1 cellular context compared by ENCODE assay signal in the genomic region with DNA sequence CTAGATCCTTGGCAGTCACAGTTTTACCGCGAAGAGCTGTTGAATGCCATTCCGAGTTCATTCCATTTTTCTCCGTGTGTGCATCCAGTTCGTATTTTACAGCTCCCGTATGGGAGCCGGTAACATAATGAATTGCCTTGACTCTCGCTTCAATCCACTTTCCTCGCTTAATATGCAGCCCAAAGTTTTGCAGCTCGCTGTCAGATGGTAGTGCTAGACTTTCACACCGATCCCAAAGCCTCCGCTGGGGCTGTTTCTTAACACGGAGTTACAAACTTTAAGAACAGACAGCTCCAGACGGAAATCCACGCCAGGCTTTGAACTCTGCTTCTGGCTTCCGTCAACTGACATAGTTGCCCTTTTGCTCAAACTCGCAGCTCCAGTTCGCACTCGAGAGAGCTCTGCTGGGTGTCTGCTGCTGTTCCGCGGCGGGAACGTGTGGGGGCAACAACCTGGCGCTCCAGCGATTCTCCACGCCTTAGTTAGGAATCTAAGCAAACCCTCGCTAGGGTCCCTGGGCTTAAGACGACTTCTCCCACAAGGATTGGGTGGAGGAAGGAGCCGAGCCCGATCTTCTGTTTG.
TF ChIP-seq lines count a peak whose summit lies in the region.

No MANE protein-coding gene starts in this region.

TF ChIP-seq in HepG2, 621 proteins besides CTCF, POLR2A, EP300 and RAD21 (continued from another document and continues in another):
- TF ChIP-seq, protein P1, sequence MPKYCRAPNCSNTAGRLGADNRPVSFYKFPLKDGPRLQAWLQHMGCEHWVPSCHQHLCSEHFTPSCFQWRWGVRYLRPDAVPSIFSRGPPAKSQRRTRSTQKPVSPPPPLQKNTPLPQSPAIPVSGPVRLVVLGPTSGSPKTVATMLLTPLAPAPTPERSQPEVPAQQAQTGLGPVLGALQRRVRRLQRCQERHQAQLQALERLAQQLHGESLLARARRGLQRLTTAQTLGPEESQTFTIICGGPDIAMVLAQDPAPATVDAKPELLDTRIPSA (CRISPR knock-in tag; IDR thresholded peaks at IDR 0.05; ENCODE audit: borderline replicate concordance), result no peak
- TF ChIP-seq, protein P2, sequence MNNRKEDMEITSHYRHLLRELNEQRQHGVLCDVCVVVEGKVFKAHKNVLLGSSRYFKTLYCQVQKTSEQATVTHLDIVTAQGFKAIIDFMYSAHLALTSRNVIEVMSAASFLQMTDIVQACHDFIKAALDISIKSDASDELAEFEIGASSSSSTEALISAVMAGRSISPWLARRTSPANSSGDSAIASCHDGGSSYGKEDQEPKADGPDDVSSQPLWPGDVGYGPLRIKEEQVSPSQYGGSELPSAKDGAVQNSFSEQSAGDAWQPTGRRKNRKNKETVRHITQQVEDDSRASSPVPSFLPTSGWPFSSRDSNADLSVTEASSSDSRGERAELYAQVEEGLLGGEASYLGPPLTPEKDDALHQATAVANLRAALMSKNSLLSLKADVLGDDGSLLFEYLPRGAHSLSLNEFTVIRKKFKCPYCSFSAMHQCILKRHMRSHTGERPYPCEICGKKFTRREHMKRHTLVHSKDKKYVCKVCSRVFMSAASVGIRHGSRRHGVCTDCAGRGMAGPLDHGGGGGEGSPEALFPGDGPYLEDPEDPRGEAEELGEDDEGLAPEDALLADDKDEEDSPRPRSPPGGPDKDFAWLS (CRISPR knock-in tag; IDR thresholded peaks at IDR 0.05; ENCODE audit: borderline replicate concordance), result no peak
- TF ChIP-seq ZHX1 (CRISPR knock-in tag; IDR thresholded peaks at IDR 0.05; ENCODE audit: low read depth), result no peak
- TF ChIP-seq NFIB (CRISPR knock-in tag; IDR thresholded peaks at IDR 0.05; ENCODE audit: borderline replicate concordance), result no peak
- TF ChIP-seq, protein P3, sequence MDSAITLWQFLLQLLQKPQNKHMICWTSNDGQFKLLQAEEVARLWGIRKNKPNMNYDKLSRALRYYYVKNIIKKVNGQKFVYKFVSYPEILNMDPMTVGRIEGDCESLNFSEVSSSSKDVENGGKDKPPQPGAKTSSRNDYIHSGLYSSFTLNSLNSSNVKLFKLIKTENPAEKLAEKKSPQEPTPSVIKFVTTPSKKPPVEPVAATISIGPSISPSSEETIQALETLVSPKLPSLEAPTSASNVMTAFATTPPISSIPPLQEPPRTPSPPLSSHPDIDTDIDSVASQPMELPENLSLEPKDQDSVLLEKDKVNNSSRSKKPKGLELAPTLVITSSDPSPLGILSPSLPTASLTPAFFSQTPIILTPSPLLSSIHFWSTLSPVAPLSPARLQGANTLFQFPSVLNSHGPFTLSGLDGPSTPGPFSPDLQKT (CRISPR knock-in tag; IDR thresholded peaks at IDR 0.05; ENCODE audit: borderline replicate concordance), result no peak
- 0 out of 2 replicates have a peak, but pooled peaks have one; percentile 2 for TF ChIP-seq ZNF264 (CRISPR knock-in tag; IDR thresholded peaks at IDR 0.05)
- TF ChIP-seq ZGPAT (CRISPR knock-in tag; IDR thresholded peaks at IDR 0.05), result peak; percentile 12; the same call in 1 of the 2 replicates
- no peak for TF ChIP-seq PHF5A (CRISPR knock-in tag; IDR thresholded peaks at IDR 0.05; ENCODE audit: low read depth, unreplicated experiment)
- TF ChIP-seq ZUFSP (CRISPR knock-in tag; IDR thresholded peaks at IDR 0.05; ENCODE audit: borderline replicate concordance), result no peak
- no peak for TF ChIP-seq NFATC3 (CRISPR knock-in tag; IDR thresholded peaks at IDR 0.05)
- TF ChIP-seq, protein P4, sequence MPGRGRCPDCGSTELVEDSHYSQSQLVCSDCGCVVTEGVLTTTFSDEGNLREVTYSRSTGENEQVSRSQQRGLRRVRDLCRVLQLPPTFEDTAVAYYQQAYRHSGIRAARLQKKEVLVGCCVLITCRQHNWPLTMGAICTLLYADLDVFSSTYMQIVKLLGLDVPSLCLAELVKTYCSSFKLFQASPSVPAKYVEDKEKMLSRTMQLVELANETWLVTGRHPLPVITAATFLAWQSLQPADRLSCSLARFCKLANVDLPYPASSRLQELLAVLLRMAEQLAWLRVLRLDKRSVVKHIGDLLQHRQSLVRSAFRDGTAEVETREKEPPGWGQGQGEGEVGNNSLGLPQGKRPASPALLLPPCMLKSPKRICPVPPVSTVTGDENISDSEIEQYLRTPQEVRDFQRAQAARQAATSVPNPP (CRISPR knock-in tag; IDR thresholded peaks at IDR 0.05), result no peak
- no peak for TF ChIP-seq SAFB2 (CRISPR knock-in tag; IDR thresholded peaks at IDR 0.05; ENCODE audit: borderline replicate concordance, low read depth)
- no peak; the same call in 1 of the 2 replicates for TF ChIP-seq ZBTB43 (CRISPR knock-in tag; conservative IDR thresholded peaks at IDR 0.05)
- no peak for TF ChIP-seq ZC3H4 (CRISPR knock-in tag; IDR thresholded peaks at IDR 0.05; ENCODE audit: borderline replicate concordance)
- 0 out of 2 replicates have a peak, but pooled peaks have one; percentile 25 for TF ChIP-seq ZNF276 (CRISPR knock-in tag; IDR thresholded peaks at IDR 0.05; ENCODE audit: low read depth)
- no peak for TF ChIP-seq HMG20A (CRISPR knock-in tag; IDR thresholded peaks at IDR 0.05; ENCODE audit: borderline replicate concordance)
- TF ChIP-seq TCF7 (IDR thresholded peaks at IDR 0.05; ENCODE audit: low read depth), result no peak
- TF ChIP-seq CBFB (CRISPR knock-in tag; IDR thresholded peaks at IDR 0.05), result no peak
- TF ChIP-seq ZNF451 (CRISPR knock-in tag; IDR thresholded peaks at IDR 0.05), result no peak
- no peak for TF ChIP-seq ZNF576 (CRISPR knock-in tag; IDR thresholded peaks at IDR 0.05)
- no peak for TF ChIP-seq E2F1 (CRISPR knock-in tag; IDR thresholded peaks at IDR 0.05)
- no peak for TF ChIP-seq HCFC1 (IDR thresholded peaks at IDR 0.05; ENCODE audit: low read depth, low read length)
- 0 out of 2 replicates have a peak, but pooled peaks have one; percentile 44 for TF ChIP-seq ZNF703 (CRISPR knock-in tag; IDR thresholded peaks at IDR 0.05; ENCODE audit: borderline replicate concordance)
- no peak for TF ChIP-seq ZNF550 (CRISPR knock-in tag; IDR thresholded peaks at IDR 0.05; ENCODE audit: borderline replicate concordance)
- TF ChIP-seq, protein P5, sequence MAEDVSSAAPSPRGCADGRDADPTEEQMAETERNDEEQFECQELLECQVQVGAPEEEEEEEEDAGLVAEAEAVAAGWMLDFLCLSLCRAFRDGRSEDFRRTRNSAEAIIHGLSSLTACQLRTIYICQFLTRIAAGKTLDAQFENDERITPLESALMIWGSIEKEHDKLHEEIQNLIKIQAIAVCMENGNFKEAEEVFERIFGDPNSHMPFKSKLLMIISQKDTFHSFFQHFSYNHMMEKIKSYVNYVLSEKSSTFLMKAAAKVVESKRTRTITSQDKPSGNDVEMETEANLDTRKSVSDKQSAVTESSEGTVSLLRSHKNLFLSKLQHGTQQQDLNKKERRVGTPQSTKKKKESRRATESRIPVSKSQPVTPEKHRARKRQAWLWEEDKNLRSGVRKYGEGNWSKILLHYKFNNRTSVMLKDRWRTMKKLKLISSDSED (CRISPR knock-in tag; IDR thresholded peaks at IDR 0.05), result no peak
- no peak for TF ChIP-seq KDM3A (CRISPR knock-in tag; IDR thresholded peaks at IDR 0.05; ENCODE audit: low read depth)
- TF ChIP-seq YEATS4 (CRISPR knock-in tag; IDR thresholded peaks at IDR 0.05; ENCODE audit: borderline replicate concordance), result no peak
- TF ChIP-seq ZNF10 (CRISPR knock-in tag; IDR thresholded peaks at IDR 0.05; ENCODE audit: borderline replicate concordance, low read depth), result no peak
- no peak for TF ChIP-seq ARHGAP35 (CRISPR knock-in tag; IDR thresholded peaks at IDR 0.05; ENCODE audit: borderline replicate concordance)
- no peak for TF ChIP-seq ZNF331 (CRISPR knock-in tag; IDR thresholded peaks at IDR 0.05)
- no peak for TF ChIP-seq ZNF225 (CRISPR knock-in tag; IDR thresholded peaks at IDR 0.05)
- TF ChIP-seq SOX5 (CRISPR knock-in tag; IDR thresholded peaks at IDR 0.05; ENCODE audit: borderline replicate concordance), result no peak
- no peak for TF ChIP-seq SIX1 (CRISPR knock-in tag; IDR thresholded peaks at IDR 0.05; ENCODE audit: borderline replicate concordance)
- TF ChIP-seq KDM5A (IDR thresholded peaks at IDR 0.05; ENCODE audit: borderline replicate concordance, low read length), result no peak
- no peak for TF ChIP-seq CENPT (CRISPR knock-in tag; IDR thresholded peaks at IDR 0.05; ENCODE audit: low read depth)
- peak; percentile 44 for TF ChIP-seq PHF8 (CRISPR knock-in tag; IDR thresholded peaks at IDR 0.05)
- TF ChIP-seq ZNF292 (CRISPR knock-in tag; IDR thresholded peaks at IDR 0.05; ENCODE audit: borderline replicate concordance, low read depth), result no peak
- peak; percentile 82 for TF ChIP-seq TEAD3 (CRISPR knock-in tag; optimal IDR thresholded peaks at IDR 0.05; ENCODE audit: borderline replicate concordance)
- TF ChIP-seq, protein P6, sequence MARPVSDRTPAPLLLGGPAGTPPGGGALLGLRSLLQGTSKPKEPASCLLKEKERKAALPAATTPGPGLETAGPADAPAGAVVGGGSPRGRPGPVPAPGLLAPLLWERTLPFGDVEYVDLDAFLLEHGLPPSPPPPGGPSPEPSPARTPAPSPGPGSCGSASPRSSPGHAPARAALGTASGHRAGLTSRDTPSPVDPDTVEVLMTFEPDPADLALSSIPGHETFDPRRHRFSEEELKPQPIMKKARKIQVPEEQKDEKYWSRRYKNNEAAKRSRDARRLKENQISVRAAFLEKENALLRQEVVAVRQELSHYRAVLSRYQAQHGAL (CRISPR knock-in tag; IDR thresholded peaks at IDR 0.05; ENCODE audit: not compliant biosample characterization), result no peak
- TF ChIP-seq IKZF4 (CRISPR knock-in tag; IDR thresholded peaks at IDR 0.05; ENCODE audit: borderline replicate concordance, low read depth, not compliant biosample characterization), result no peak
